ENCODE assay signal across 9 cellular contexts in the genomic region with DNA sequence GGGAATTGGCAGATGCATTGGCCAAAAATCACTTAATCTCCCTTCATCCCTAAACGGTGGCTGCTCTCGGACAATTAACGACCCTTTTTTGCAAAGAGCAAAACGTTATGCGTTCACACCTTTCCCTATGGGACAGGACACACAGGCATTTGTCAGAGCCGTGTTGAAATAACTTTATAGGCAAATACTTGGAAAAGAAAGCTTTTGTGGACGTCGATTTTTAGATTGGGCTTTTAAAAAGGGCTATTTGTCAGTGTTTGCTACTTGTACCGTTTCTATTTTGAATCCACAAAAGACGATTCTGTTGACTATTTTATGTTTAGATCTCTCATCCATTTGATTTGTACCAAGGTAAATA.
DNase-seq lines count a peak whose midpoint lies in the region; ATAC-seq and TF ChIP-seq lines count a peak whose summit lies in the region.
"Had no signal": no experiment of that assay in that cellular context is flagged by ENCODE, and none has a peak within 500 bp of the region (broad histone marks: within the 10 kb centered on the region; RNA-seq: fewer than 3 reads in every experiment).

No MANE protein-coding gene starts in this region.

- H3K27ac ChIP-seq in SJSA1 (no peak overlapping the region), smooth muscle cell (ENCODE audit: low read depth) (no peak overlapping the region), RWPE1 (no peak overlapping the region)

- no peaks in the 10 kb centered on the region for H3F3A ChIP-seq in smooth muscle cell (ENCODE audit: low read depth)

- H4K20me1 ChIP-seq in smooth muscle cell (ENCODE audit: low read depth) = no peaks in the 10 kb centered on the region

- peak overlapping the region; percentile 81 for H2AFZ ChIP-seq in smooth muscle cell (ENCODE audit: low read depth)

- H3K9ac ChIP-seq in smooth muscle cell (ENCODE audit: low read depth) = no peak overlapping the region

- POLR2A ChIA-PET in RWPE1 (lab: Yijun Ruan, JAX; ENCODE audit: low non-redundant PET) = interaction anchor here (0.6 kb wide), 1 partner anchor 948 kb away, joined by 3 read pairs; no protein-coding TSS in a partner anchor

- no peaks in the 10 kb centered on the region for H3K27me3 ChIP-seq in SJSA1 (replicated peaks)
- peaks cover 15% of the 10 kb centered on the region for H3K27me3 ChIP-seq in smooth muscle cell (ENCODE audit: low read depth)

- DNase-seq in NCI-H82 treated with DMSO at 0.1 percent for 48 hours (lab: John Stamatoyannopoulos, UW; ENCODE audit: unreplicated experiment) (peak; percentile 25), NCI-H82 (lab: John Stamatoyannopoulos, UW) (no peak), SJSA1 (ENCODE audit: low read depth in 1 of 2, low spot score in 2 of 2) (no peak), fibroblast of the aortic adventitia (ENCODE audit: low read depth) (no peak), smooth muscle cell (lab: John Stamatoyannopoulos, UW; ENCODE audit: unreplicated experiment) (no peak), RWPE1 (ENCODE audit: low spot score) (no peak)
- DNase-seq: DND-41 had no signal

- H3K9me3 ChIP-seq in SJSA1 (replicated peaks) (no peaks in the 10 kb centered on the region), smooth muscle cell (replicated peaks; ENCODE audit: low read depth) (no peaks in the 10 kb centered on the region)

- no peaks in the 10 kb centered on the region for H3K79me2 ChIP-seq in smooth muscle cell (ENCODE audit: low read depth)

- CTCF ChIA-PET in RWPE1 (lab: Yijun Ruan, JAX) = interaction anchor here (0.6 to 2.0 kb wide), 6 partner anchors 10 to 1006 kb away, joined by 3 to 11 read pairs (median 4); no protein-coding TSS in a partner anchor

- H3K4me1 ChIP-seq in SJSA1 (replicated peaks) = peaks cover 5% of the 10 kb centered on the region; the same call in 1 of the 2 replicates
- H3K4me1 ChIP-seq in smooth muscle cell (ENCODE audit: low read depth) = no peaks in the 10 kb centered on the region

- TF ChIP-seq CTCF in fibroblast of the aortic adventitia (IDR thresholded peaks at IDR 0.05; ENCODE audit: insufficient read depth, low read length) (no peak), smooth muscle cell (IDR thresholded peaks at IDR 0.05; ENCODE audit: borderline replicate concordance, insufficient read depth, poor library complexity, severe bottlenecking) (no peak), RWPE1 (conservative IDR thresholded peaks at IDR 0.05; ENCODE audit: low read depth) (no peak)

- 25% methylated on average over 10 of the region's 10 CpGs for WGBS in smooth muscle cell (ENCODE audit: low lambda C conversion rate)

- H3K4me3 ChIP-seq in SJSA1 (peak overlapping the region; percentile 43), fibroblast of the aortic adventitia (ENCODE audit: low read depth, low read length) (peak overlapping the region; percentile 68), smooth muscle cell (peak overlapping the region; percentile 65)

- peak overlapping the region; percentile 92 for H3K4me2 ChIP-seq in smooth muscle cell

- ATAC-seq in HG03378 (IDR thresholded peaks at IDR 0.05; ENCODE audit: unreplicated experiment) (no peak), GM21528 (IDR thresholded peaks at IDR 0.05; ENCODE audit: low FRiP score, unreplicated experiment) (no peak)

- no peaks in the 10 kb centered on the region for H3K36me3 ChIP-seq in SJSA1
- no peaks in the 10 kb centered on the region for H3K36me3 ChIP-seq in smooth muscle cell (ENCODE audit: low read depth)
